Comparison of ENCODE assay signal across 16 cellular contexts in the genomic region with DNA sequence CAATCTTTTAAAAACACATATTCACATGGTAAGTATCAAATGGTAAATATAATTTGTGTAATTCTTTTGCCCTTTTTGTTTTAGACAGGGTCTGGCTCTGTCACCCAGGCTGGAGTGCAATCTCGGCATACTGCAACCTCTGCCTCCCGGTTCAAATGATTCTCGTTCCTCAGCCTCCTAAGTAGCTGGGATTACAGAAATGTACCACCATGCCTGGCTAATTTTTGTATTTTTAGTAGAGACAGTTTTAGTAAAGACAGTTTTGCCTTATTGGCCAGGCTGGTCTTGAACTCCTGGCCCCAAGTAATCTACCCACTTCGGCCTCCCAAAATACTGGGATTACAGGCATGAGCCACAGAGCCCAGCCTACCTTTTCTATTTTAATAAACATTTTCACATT.
A peak's percentile ranks its signal among the peaks of the same experiment; 100 is the strongest.
DNase-seq lines count a peak whose midpoint lies in the region; ATAC-seq and TF ChIP-seq lines count a peak whose summit lies in the region.
"Had no signal": no experiment of that assay in that cellular context is flagged by ENCODE, and none has a peak within 500 bp of the region (broad histone marks: within the 10 kb centered on the region; RNA-seq: fewer than 3 reads in every experiment).

No MANE protein-coding gene starts in this region.

- WGBS in esophagus muscularis mucosa = 90% methylated on average over 4 of the region's 4 CpGs
- 70 to 79% methylated on average over 4 of the region's 4 CpGs for WGBS in body of pancreas, 2 donors

- H3K4me3 ChIP-seq in colonic mucosa (no peak overlapping the region), esophagus muscularis mucosa (no peak overlapping the region), body of pancreas (no peak overlapping the region)
- H3K4me3 ChIP-seq: A549; BLaER1 treated with 17β-estradiol and CSF1 and Interleukin-3, amounts not matched to agents 10 nM and 100 nM had no signal

- ATAC-seq in body of pancreas (no peak), GM18858 (IDR thresholded peaks at IDR 0.05; ENCODE audit: unreplicated experiment) (no peak)
- ATAC-seq: A549; CD8-positive, alpha-beta T cell had no signal

- H3K9ac ChIP-seq in colonic mucosa (ENCODE audit: low read depth in 2 of 2, low read length in 2 of 2) = no peak overlapping the region
- H3K9ac ChIP-seq: BLaER1 treated with 17β-estradiol and CSF1 and Interleukin-3, amounts not matched to agents 10 nM and 100 nM had no signal

- H3K36me3 ChIP-seq in colonic mucosa (no peaks in the 10 kb centered on the region), esophagus muscularis mucosa (no peaks in the 10 kb centered on the region), body of pancreas (replicated peaks in 1 of 2; ENCODE audit: insufficient read depth in 1 of 2, low read depth in 2 of 2) (no peaks in the 10 kb centered on the region)
- H3K36me3 ChIP-seq: BLaER1 treated with 17β-estradiol and CSF1 and Interleukin-3, amounts not matched to agents 10 nM and 100 nM had no signal

- TF ChIP-seq CTCF in colonic mucosa (IDR thresholded peaks at IDR 0.05) = no peak
- TF ChIP-seq CTCF in esophagus muscularis mucosa (IDR thresholded peaks at IDR 0.05) = no peak
- TF ChIP-seq CTCF in body of pancreas (IDR thresholded peaks at IDR 0.05) = no peak

- H3K27me3 ChIP-seq in colonic mucosa = no peaks in the 10 kb centered on the region
- peaks cover 0 to 3% (median 0%) of the 10 kb centered on the region in 4 donors for H3K27me3 ChIP-seq in esophagus muscularis mucosa
- H3K27me3 ChIP-seq in body of pancreas = no peaks in the 10 kb centered on the region
- H3K27me3 ChIP-seq: BLaER1 treated with 17β-estradiol and CSF1 and Interleukin-3, amounts not matched to agents 10 nM and 100 nM had no signal

- H3K27ac Mint-ChIP-seq in activated CD4-positive, alpha-beta T cell treated with anti-CD3 and anti-CD28 coated beads, Interleukin-2, amount 10 ng/mL, durations not matched to agents 24 days and 14 days = no peak overlapping the region
- H3K27ac Mint-ChIP-seq: CD4-positive, alpha-beta T cell; CD8-positive, alpha-beta T cell had no signal

- intact Hi-C loops in activated CD4-positive, alpha-beta T cell treated with anti-CD3 and anti-CD28 coated beads, Interleukin-2, amount 10 ng/mL, durations not matched to agents 24 days and 14 days (cut with micrococcal nuclease) = no loop called here
- intact Hi-C loops in colonic mucosa (cut with DNase I) = no loop called here
- intact Hi-C loops in esophagus muscularis mucosa (cut with DNase I) = no loop called here
- intact Hi-C loops in body of pancreas (cut with DNase I) = no loop called here

- H3K4me3 Mint-ChIP-seq in activated CD4-positive, alpha-beta T cell treated with anti-CD3 and anti-CD28 coated beads, Interleukin-2, amount 10 ng/mL, durations not matched to agents 24 days and 14 days = no peak overlapping the region
- H3K4me3 Mint-ChIP-seq: CD4-positive, alpha-beta T cell; CD8-positive, alpha-beta T cell had no signal

- no peak for TF ChIP-seq EP300 in esophagus muscularis mucosa (IDR thresholded peaks at IDR 0.05)

- no peaks in the 10 kb centered on the region for H3K4me1 Mint-ChIP-seq in activated CD4-positive, alpha-beta T cell treated with anti-CD3 and anti-CD28 coated beads, Interleukin-2, amount 10 ng/mL, durations not matched to agents 24 days and 14 days

- H3K36me3 Mint-ChIP-seq in activated CD4-positive, alpha-beta T cell treated with anti-CD3 and anti-CD28 coated beads, Interleukin-2, amount 10 ng/mL, durations not matched to agents 24 days and 14 days (ENCODE audit: low read depth) = no peaks in the 10 kb centered on the region
- H3K36me3 Mint-ChIP-seq: CD8-positive, alpha-beta T cell had no signal

- peak; percentile 8 for DNase-seq in activated CD4-positive, alpha-beta T cell treated with anti-CD3 and anti-CD28 coated beads, Interleukin-2, amount 10 ng/mL, durations not matched to agents 24 days and 14 days
- no peak for DNase-seq in activated CD4-positive, alpha-beta T cell treated with anti-CD3 and anti-CD28 coated beads, Interleukin-2, amount 50 U/mL, for 4 hours
- DNase-seq in colonic mucosa = peak; percentile 6
- peak; percentile 19 for DNase-seq in esophagus muscularis mucosa (ENCODE audit: extremely low spot score)
- DNase-seq in body of pancreas = no peak
- DNase-seq: Caco-2; Calu3; CD4-positive, alpha-beta T cell; CD8-positive, alpha-beta T cell; DMS79 treated with DMSO at 0.1 percent for 48 hours; GF-D8 had no signal

- no peaks in the 10 kb centered on the region for H3K27me3 Mint-ChIP-seq in activated CD4-positive, alpha-beta T cell treated with anti-CD3 and anti-CD28 coated beads, Interleukin-2, amount 10 ng/mL, durations not matched to agents 24 days and 14 days
- H3K27me3 Mint-ChIP-seq: CD4-positive, alpha-beta T cell had no signal

- no peaks in the 10 kb centered on the region for H3K9me3 Mint-ChIP-seq in activated CD4-positive, alpha-beta T cell treated with anti-CD3 and anti-CD28 coated beads, Interleukin-2, amount 10 ng/mL, durations not matched to agents 24 days and 14 days
- H3K9me3 Mint-ChIP-seq: CD4-positive, alpha-beta T cell; CD8-positive, alpha-beta T cell had no signal

- TF ChIP-seq POLR2A in esophagus muscularis mucosa (IDR thresholded peaks at IDR 0.05; ENCODE audit: low read depth) = no peak
- TF ChIP-seq POLR2A in body of pancreas (IDR thresholded peaks at IDR 0.05) = no peak

- H3K4me1 ChIP-seq in colonic mucosa (peaks cover 7% of the 10 kb centered on the region), esophagus muscularis mucosa (no peaks in the 10 kb centered on the region), body of pancreas (no peaks in the 10 kb centered on the region)
- H3K4me1 ChIP-seq: A549 had no signal

- H3K27ac ChIP-seq in colonic mucosa (no peak overlapping the region), esophagus muscularis mucosa (replicated peaks in 1 of 4) (no peak overlapping the region), body of pancreas (no peak overlapping the region)
- H3K27ac ChIP-seq: 22Rv1; A549; BLaER1 treated with 17β-estradiol and CSF1 and Interleukin-3, amounts not matched to agents 10 nM and 100 nM; C4-2B had no signal

- H3K9me3 ChIP-seq in colonic mucosa = no peaks in the 10 kb centered on the region
- H3K9me3 ChIP-seq in esophagus muscularis mucosa = no peaks in the 10 kb centered on the region
- no peaks in the 10 kb centered on the region for H3K9me3 ChIP-seq in body of pancreas
- H3K9me3 ChIP-seq: Caco-2 had no signal

Comparison
In these comparisons a context has a peak if more than half of its experiments do, and no peak if none do; other contexts are left out.
1. DNase-seq: peak in activated CD4-positive, alpha-beta T cell treated with anti-CD3 and anti-CD28 coated beads, Interleukin-2, amount 10 ng/mL, durations not matched to agents 24 days and 14 days (single experiment), colonic mucosa (single experiment) and esophagus muscularis mucosa (single experiment); none in activated CD4-positive, alpha-beta T cell treated with anti-CD3 and anti-CD28 coated beads, Interleukin-2, amount 50 U/mL, for 4 hours (0 of 2) and body of pancreas (0 of 4).